9 cellular contexts compared by ENCODE assay signal in genomic region chr19:6718741-6719539, GRCh38. TPM values are rescaled to one million over a fixed set of nuclear protein-coding genes. Genes with fewer than 3 reads are reported as not detected.
DNase-seq lines count a peak whose midpoint lies in the region; ATAC-seq, FAIRE-seq and TF ChIP-seq lines count a peak whose summit lies in the region.
"Had no signal": no experiment of that assay in that cellular context is flagged by ENCODE, and none has a peak within 500 bp of the region (broad histone marks: within the 10 kb centered on the region; RNA-seq: fewer than 3 reads in every experiment).

No MANE protein-coding gene starts in this region.

- no peak for TF ChIP-seq EP300 in suprapubic skin (IDR thresholded peaks at IDR 0.05)

- H3K4me3 ChIP-seq in right atrium auricular region (peak overlapping the region in 1 of 2 donors; percentile 35), WERI-Rb-1 (ENCODE audit: low read depth, low read length) (no peak overlapping the region), hepatocyte (no peak overlapping the region), suprapubic skin (peak overlapping the region; percentile 16)

- H3K4me2 ChIP-seq in hepatocyte: peak overlapping the region; percentile 63

- H4K20me1 ChIP-seq in hepatocyte (ENCODE audit: insufficient read depth, poor library complexity, severe bottlenecking): no peaks in the 10 kb centered on the region

- H3K4me1 ChIP-seq in right atrium auricular region (no peaks in the 10 kb centered on the region), hepatocyte (ENCODE audit: insufficient read depth) (peaks cover 16% of the 10 kb centered on the region), suprapubic skin (peaks cover 24% of the 10 kb centered on the region)

- DNase-seq in Right ventricle myocardium inferior (ENCODE audit: missing footprints) (peak; percentile 58), right atrium auricular region (ENCODE audit: low spot score) (no peak), WERI-Rb-1 (peak; percentile 35), hepatocyte (ENCODE audit: low spot score) (peak; percentile 67), suprapubic skin (ENCODE audit: low spot score in 2 of 2) (peak in 1 of 2 donors; percentile 72), T1000 (lab: John Stamatoyannopoulos, UW) (no peak), D721Med (ENCODE audit: insufficient read length, low spot score) (no peak), NCI-H2171 treated with DMSO at 0.1 percent for 48 hours (lab: John Stamatoyannopoulos, UW) (no peak)

- no peak overlapping the region for H2AFZ ChIP-seq in hepatocyte

- H3K79me2 ChIP-seq in hepatocyte: no peaks in the 10 kb centered on the region

- ATAC-seq in Right ventricle myocardium inferior: peak; percentile 14

- H3K36me3 ChIP-seq in right atrium auricular region (no peaks in the 10 kb centered on the region), WERI-Rb-1 (no peaks in the 10 kb centered on the region), hepatocyte (replicated peaks; ENCODE audit: insufficient read depth, low read depth) (no peaks in the 10 kb centered on the region), suprapubic skin (no peaks in the 10 kb centered on the region)

- no peaks in the 10 kb centered on the region for H3K9me3 ChIP-seq in right atrium auricular region
- H3K9me3 ChIP-seq in WERI-Rb-1 (ENCODE audit: severe bottlenecking): no peaks in the 10 kb centered on the region
- no peaks in the 10 kb centered on the region for H3K9me3 ChIP-seq in hepatocyte (ENCODE audit: low read depth)
- no peaks in the 10 kb centered on the region for H3K9me3 ChIP-seq in suprapubic skin

- H3K27ac ChIP-seq in right atrium auricular region (no peak overlapping the region), WERI-Rb-1 (no peak overlapping the region), hepatocyte (no peak overlapping the region), suprapubic skin (no peak overlapping the region)

- intact Hi-C loops in Right ventricle myocardium inferior (cut with DNase I): no loop called here

- H3K27me3 ChIP-seq in right atrium auricular region (no peaks in the 10 kb centered on the region), WERI-Rb-1 (ENCODE audit: insufficient read depth, low read depth, severe bottlenecking) (peaks cover 3% of the 10 kb centered on the region), hepatocyte (no peaks in the 10 kb centered on the region), suprapubic skin (no peaks in the 10 kb centered on the region)

- TF ChIP-seq POLR2A in suprapubic skin (IDR thresholded peaks at IDR 0.05): no peak

- H3K9me2 ChIP-seq in hepatocyte (replicated peaks; ENCODE audit: insufficient read depth): no peaks in the 10 kb centered on the region

- FAIRE-seq in D721Med (lab: Jason Lieb, UNC): no peak
- FAIRE-seq: endothelial cell of umbilical vein had no signal

- WGBS in hepatocyte (ENCODE audit: low lambda C conversion rate, missing lambda C conversion rate): 93% methylated on average over 15 of the region's 21 CpGs
- WGBS in suprapubic skin: 74% methylated on average over 13 of the region's 21 CpGs

- no peak for TF ChIP-seq CTCF in right atrium auricular region (IDR thresholded peaks at IDR 0.05)
- no peak for TF ChIP-seq CTCF in WERI-Rb-1 (IDR thresholded peaks at IDR 0.05; ENCODE audit: low read depth, low read length)
- no peak for TF ChIP-seq CTCF in hepatocyte (IDR thresholded peaks at IDR 0.05; ENCODE audit: poor library complexity)
- no peak for TF ChIP-seq CTCF in suprapubic skin (IDR thresholded peaks at IDR 0.05)
- no peak for TF ChIP-seq CTCF in D721Med (IDR thresholded peaks at IDR 0.05; ENCODE audit: insufficient read depth, missing control alignments)

RNA-seq across cellular contexts. Expression of gene C3, which starts 1.5 kb away (rescaled TPM):
- total RNA-seq in Right ventricle myocardium inferior (482 TPM), right atrium auricular region (1,000 to 10,000 TPM in 1 of 2 donors, 100 to 1,000 TPM in 1; 419 to 1,709 TPM), hepatocyte (563 and 814 TPM in 2 replicates), suprapubic skin (100 to 1,000 TPM in 2 of 4 donors, 10 to 100 TPM in 2; 55.3 to 109 (median 86.8) TPM)
- polyA plus RNA-seq in hepatocyte: 493 and 556 TPM in 2 replicates
- total RNA-seq: endothelial cell of umbilical vein had no signal

RNA-seq across cellular contexts. Expression of gene GPR108, which starts 18.4 kb away (rescaled TPM):
- total RNA-seq in Right ventricle myocardium inferior (23.9 TPM), right atrium auricular region (10 to 100 TPM; 40.3 to 41.3 TPM), hepatocyte (59.0 and 66.6 TPM in 2 replicates), suprapubic skin (10 to 100 TPM; 52.9 to 72.7 (median 60.7) TPM)
- 120 TPM in 2 replicates for polyA plus RNA-seq in hepatocyte

RNA-seq across cellular contexts. Expression of gene TRIP10, which starts 20.5 kb away (rescaled TPM):
- total RNA-seq in Right ventricle myocardium inferior: 147 TPM
- total RNA-seq in right atrium auricular region: 10 to 100 TPM; 39.6 to 65.3 TPM
- total RNA-seq in hepatocyte: 48.8 and 50.5 TPM in 2 replicates
- polyA plus RNA-seq in hepatocyte: 79.5 and 85.7 TPM in 2 replicates
- 10 to 100 TPM; 25.5 to 80.7 (median 40.5) TPM for total RNA-seq in suprapubic skin

RNA-seq across cellular contexts. Expression of gene SH2D3A, which starts 48.3 kb away (rescaled TPM):
- total RNA-seq in Right ventricle myocardium inferior (not detected), right atrium auricular region (not detected), hepatocyte (14.8 and 18.9 TPM in 2 replicates), suprapubic skin (10 to 100 TPM; 52.4 to 77.2 (median 66.8) TPM)
- 19.6 and 26.0 TPM in 2 replicates for polyA plus RNA-seq in hepatocyte

RNA-seq across cellular contexts. Expression of gene TNFSF14, which starts 49.0 kb away (rescaled TPM):
- total RNA-seq in Right ventricle myocardium inferior (0.73 TPM), right atrium auricular region (1 to 10 TPM in 1 of 2 donors, under 1 TPM in 1; 0.63 to 1.3 TPM), hepatocyte (1.5 and 4.0 TPM in 2 replicates), suprapubic skin (not detected)
- polyA plus RNA-seq in hepatocyte: 3.9 and 4.8 TPM in 2 replicates
- total RNA-seq: endothelial cell of umbilical vein had no signal
- polyA plus RNA-seq: endothelial cell of umbilical vein had no signal

Comparison
In these comparisons a context has a peak if more than half of its experiments do, and no peak if none do; other contexts are left out.
1. DNase-seq: peak in Right ventricle myocardium inferior (single experiment), WERI-Rb-1 (single experiment) and hepatocyte (single experiment); none in right atrium auricular region (single experiment), T1000 (single experiment), D721Med (single experiment) and NCI-H2171 treated with DMSO at 0.1 percent for 48 hours (single experiment).